Comparison of ENCODE assay signal across 8 cellular contexts in genomic region chr2:3651686-3652516, GRCh38. TPM values are rescaled to one million over a fixed set of nuclear protein-coding genes. Genes with fewer than 3 reads are reported as not detected.
DNase-seq lines count a peak whose midpoint lies in the region; ATAC-seq and TF ChIP-seq lines count a peak whose summit lies in the region.

No MANE protein-coding gene starts in this region.

- peaks cover 6 to 15% of the 10 kb centered on the region in 2 donors for H3K4me1 ChIP-seq in left lung

- peak; percentile 83 for ATAC-seq in HG02623 (IDR thresholded peaks at IDR 0.05; ENCODE audit: unreplicated experiment)
- peak; percentile 64 for ATAC-seq in left lung

- H3K36me3 ChIP-seq in left lung = no peaks in the 10 kb centered on the region

- no peaks in the 10 kb centered on the region for H3K9me3 ChIP-seq in left lung

- intact Hi-C loops in left lung (cut with DNase I) = no loop called here

- DNase-seq in GM12865 (ENCODE audit: low read depth) (peak; percentile 93), NCI-H1417 (lab: John Stamatoyannopoulos, UW) (peak; percentile 94 to 99 (median 97)), cerebellum (ENCODE audit: low spot score) (peak; percentile 51), left lung (peak; percentile 49 to 80), NCI-H1048 (lab: John Stamatoyannopoulos, UW) (no peak)
- DNase-seq in activated CD4-positive, alpha-beta T cell treated with anti-CD3 and anti-CD28 coated beads for 1 hour = peak; percentile 39
- peak; percentile 60 for DNase-seq in stimulated activated CD4-positive, alpha-beta T cell treated with anti-CD3 and anti-CD28 coated beads, Interleukin-4, amount 100 ng/mL, for 24 hours

- peak overlapping the region in 1 of 2 donors; percentile 7 for H3K27ac ChIP-seq in left lung

- H3K27me3 ChIP-seq in left lung = peaks cover 0 to 29% of the 10 kb centered on the region in 2 donors

- H3K4me3 ChIP-seq in GM12865 (ENCODE audit: low read depth, low read length) (peak overlapping the region; percentile 53), left lung (peak overlapping the region; percentile 17)

- TF ChIP-seq CTCF in GM12865 (IDR thresholded peaks at IDR 0.05; ENCODE audit: insufficient read depth, low read depth, low read length, missing control alignments) (no peak), left lung (IDR thresholded peaks at IDR 0.05) (no peak)

RNA-seq across cellular contexts. Expression of gene ALLC, which starts 6.1 kb away (rescaled TPM):
- total RNA-seq in cerebellum (not detected), left lung (not detected)

RNA-seq across cellular contexts. Expression of gene DCDC2C, which starts 51.5 kb away (rescaled TPM):
- total RNA-seq in cerebellum = not detected
- not detected for total RNA-seq in left lung

RNA-seq across cellular contexts. Expression of gene COLEC11, which starts 57.0 kb away (rescaled TPM):
- total RNA-seq in cerebellum (0.82 TPM), left lung (1 to 10 TPM in 1 of 2 donors, under 1 TPM in 1; 0.84 to 1.4 TPM)
